ENCODE assay signal across 19 cellular contexts in genomic region chr1:111597433-111597832, GRCh38. TPM values are rescaled to one million over a fixed set of nuclear protein-coding genes. Genes with fewer than 3 reads are reported as not detected.
A peak's percentile ranks its signal among the peaks of the same experiment; 100 is the strongest.
DNase-seq lines count a peak whose midpoint lies in the region; ATAC-seq and TF ChIP-seq lines count a peak whose summit lies in the region.
"Had no signal": no experiment of that assay in that cellular context is flagged by ENCODE, and none has a peak within 500 bp of the region (broad histone marks: within the 10 kb centered on the region; RNA-seq: fewer than 3 reads in every experiment).

No MANE protein-coding gene starts in this region.

- no peaks in the 10 kb centered on the region for H3K9me3 ChIP-seq in gastroesophageal sphincter
- no peaks in the 10 kb centered on the region for H3K9me3 ChIP-seq in stomach smooth muscle (ENCODE audit: control insufficient read depth in 2 of 2, low read length in 2 of 2)
- no peaks in the 10 kb centered on the region for H3K9me3 ChIP-seq in heart left ventricle
- H3K9me3 ChIP-seq: A549, body of pancreas, neutrophil had no signal

- H3K36me3 Mint-ChIP-seq in activated CD8-positive, alpha-beta memory T cell treated with anti-CD3 and anti-CD28 coated beads, Interleukin-2, amount 10 ng/mL, durations not matched to agents 7 days and 5 days = peaks cover 6% of the 10 kb centered on the region
- peaks cover 12% of the 10 kb centered on the region for H3K36me3 Mint-ChIP-seq in activated CD8-positive, alpha-beta T cell treated with anti-CD3 and anti-CD28 coated beads for 36 hours (ENCODE audit: low read depth)

- TF ChIP-seq POLR2A in gastroesophageal sphincter (IDR thresholded peaks at IDR 0.05) (no peak), heart left ventricle (IDR thresholded peaks at IDR 0.05) (no peak)

- no peak for DNase-seq in activated CD8-positive, alpha-beta memory T cell treated with anti-CD3 and anti-CD28 coated beads, Interleukin-2, amount 10 ng/mL, durations not matched to agents 7 days and 5 days
- no peak for DNase-seq in activated CD8-positive, alpha-beta memory T cell treated with anti-CD3 and anti-CD28 coated beads, Interleukin-2, amount 50 U/mL, for 4 hours
- DNase-seq in activated CD8-positive, alpha-beta T cell treated with anti-CD3 and anti-CD28 coated beads for 36 hours = peak; percentile 52
- no peak for DNase-seq in heart left ventricle
- DNase-seq in NCI-H1092 (lab: John Stamatoyannopoulos, UW) = no peak
- no peak for DNase-seq in left cardiac atrium
- DNase-seq: body of pancreas, DMS153, endodermal cell, glutamatergic neuron, NCI-H187 treated with DMSO at 0.1 percent for 48 hours, NCI-H526 treated with DMSO at 0.1 percent for 48 hours, SHP77, trophoblast cell had no signal

- H3K4me3 Mint-ChIP-seq in activated CD8-positive, alpha-beta memory T cell treated with anti-CD3 and anti-CD28 coated beads, Interleukin-2, amount 10 ng/mL, durations not matched to agents 7 days and 5 days = peak overlapping the region; percentile 31
- H3K4me3 Mint-ChIP-seq in activated CD8-positive, alpha-beta T cell treated with anti-CD3 and anti-CD28 coated beads for 36 hours = no peak overlapping the region
- H3K4me3 Mint-ChIP-seq: endodermal cell had no signal

- POLR2A ChIA-PET in activated CD8-positive, alpha-beta T cell treated with anti-CD3 and anti-CD28 coated beads for 36 hours (lab: Charles Lee) = interaction anchor here (9.9 kb wide), 1 partner anchor 23 kb away, joined by 176 read pairs; the partner anchor contains the start of gene RAP1A

- TF ChIP-seq EP300 in gastroesophageal sphincter (IDR thresholded peaks at IDR 0.05) = no peak

- no peak for TF ChIP-seq CTCF in activated CD8-positive, alpha-beta T cell treated with anti-CD3 and anti-CD28 coated beads for 36 hours (IDR thresholded peaks at IDR 0.05)
- no peak for TF ChIP-seq CTCF in gastroesophageal sphincter (IDR thresholded peaks at IDR 0.05)
- TF ChIP-seq CTCF in heart left ventricle (IDR thresholded peaks at IDR 0.05) = no peak

- CTCF ChIA-PET in activated CD8-positive, alpha-beta memory T cell treated with anti-CD3 and anti-CD28 coated beads, Interleukin-2, amount 10 ng/mL, durations not matched to agents 7 days and 5 days (lab: Charles Lee) = interaction anchor here (7.4 to 9.6 kb wide), 2 partner anchors 22 to 89 kb away, joined by 71 to 102 read pairs; partner anchors contain the start of gene RAP1A
- CTCF ChIA-PET in activated CD8-positive, alpha-beta T cell treated with anti-CD3 and anti-CD28 coated beads for 36 hours (lab: Charles Lee) = interaction anchor here (1.9 to 7.4 kb wide), 3 partner anchors 15 to 89 kb away, joined by 5 to 77 read pairs (median 9); partner anchors contain the start of gene RAP1A

- intact Hi-C loops in activated CD8-positive, alpha-beta T cell treated with anti-CD3 and anti-CD28 coated beads for 36 hours (cut with micrococcal nuclease) = no loop called here
- intact Hi-C loops in heart left ventricle (cut with DNase I) (loop anchor here in 2 of 10 donors (10.0 kb wide), 1 partner anchor 83 kb away; no protein-coding TSS in a partner anchor), left cardiac atrium (cut with DNase I) (no loop called here)

- H3K4me1 Mint-ChIP-seq in activated CD8-positive, alpha-beta memory T cell treated with anti-CD3 and anti-CD28 coated beads, Interleukin-2, amount 10 ng/mL, durations not matched to agents 7 days and 5 days = peaks cover 98% of the 10 kb centered on the region
- peaks cover 96% of the 10 kb centered on the region for H3K4me1 Mint-ChIP-seq in activated CD8-positive, alpha-beta T cell treated with anti-CD3 and anti-CD28 coated beads for 36 hours (ENCODE audit: low read depth)

- ATAC-seq in activated CD8-positive, alpha-beta memory T cell treated with anti-CD3 and anti-CD28 coated beads, Interleukin-2, amount 10 ng/mL, durations not matched to agents 7 days and 5 days = no peak
- no peak for ATAC-seq in activated CD8-positive, alpha-beta T cell treated with anti-CD3 and anti-CD28 coated beads for 36 hours
- ATAC-seq in gastroesophageal sphincter (peak; percentile 7), heart left ventricle (no peak), left cardiac atrium (no peak)
- ATAC-seq: A549, body of pancreas, left lobe of liver had no signal

- H3K27me3 ChIP-seq in gastroesophageal sphincter (no peaks in the 10 kb centered on the region), stomach smooth muscle (ENCODE audit: control insufficient read depth in 1 of 2, insufficient read depth in 2 of 2, low read length in 2 of 2) (no peaks in the 10 kb centered on the region), heart left ventricle (no peaks in the 10 kb centered on the region)
- H3K27me3 ChIP-seq: body of pancreas, neutrophil had no signal

- H3K4me1 ChIP-seq in gastroesophageal sphincter (peaks cover 19 to 74% (median 21%) of the 10 kb centered on the region in 3 donors), stomach smooth muscle (ENCODE audit: control insufficient read depth, insufficient read depth, low read length) (peaks cover 48% of the 10 kb centered on the region), heart left ventricle (peaks cover 6 to 64% (median 20%) of the 10 kb centered on the region in 12 donors)

- 4 to 20% methylated on average over 4 to 5 of the region's 5 CpGs for WGBS in gastroesophageal sphincter (ENCODE audit: low coverage in 1 of 2), 2 donors
- WGBS in heart left ventricle, 4 donors = 82 to 84% (median 83%) methylated on average over 5 of the region's 5 CpGs

- peak overlapping the region in 1 of 2 donors; percentile 34 for H3K9ac ChIP-seq in stomach smooth muscle (ENCODE audit: low read length in 2 of 2)

- no peaks in the 10 kb centered on the region for H3K27me3 Mint-ChIP-seq in activated CD8-positive, alpha-beta memory T cell treated with anti-CD3 and anti-CD28 coated beads, Interleukin-2, amount 10 ng/mL, durations not matched to agents 7 days and 5 days
- no peaks in the 10 kb centered on the region for H3K27me3 Mint-ChIP-seq in activated CD8-positive, alpha-beta T cell treated with anti-CD3 and anti-CD28 coated beads for 36 hours

- H3K9me3 Mint-ChIP-seq in activated CD8-positive, alpha-beta memory T cell treated with anti-CD3 and anti-CD28 coated beads, Interleukin-2, amount 10 ng/mL, durations not matched to agents 7 days and 5 days (ENCODE audit: low read depth) = no peaks in the 10 kb centered on the region
- H3K9me3 Mint-ChIP-seq in activated CD8-positive, alpha-beta T cell treated with anti-CD3 and anti-CD28 coated beads for 36 hours = peaks cover 2% of the 10 kb centered on the region
- H3K9me3 Mint-ChIP-seq: endodermal cell had no signal

- H3K27ac ChIP-seq in gastroesophageal sphincter (peak overlapping the region; percentile 77 to 83 (median 80)), stomach smooth muscle (ENCODE audit: low read length) (peak overlapping the region; percentile 66), heart left ventricle (peak overlapping the region in 2 of 12 donors; percentile 38 to 67)
- H3K27ac ChIP-seq: A549, body of pancreas, neutrophil had no signal

- H3K4me3 ChIP-seq in gastroesophageal sphincter (no peak overlapping the region), stomach smooth muscle (ENCODE audit: low read length in 2 of 2) (peak overlapping the region in 1 of 2 donors; percentile 20), heart left ventricle (no peak overlapping the region)
- H3K4me3 ChIP-seq: A549, body of pancreas had no signal

- H3K27ac Mint-ChIP-seq in activated CD8-positive, alpha-beta memory T cell treated with anti-CD3 and anti-CD28 coated beads, Interleukin-2, amount 10 ng/mL, durations not matched to agents 7 days and 5 days = peak overlapping the region; percentile 96
- H3K27ac Mint-ChIP-seq in activated CD8-positive, alpha-beta T cell treated with anti-CD3 and anti-CD28 coated beads for 36 hours = peak overlapping the region; percentile 88
- H3K27ac Mint-ChIP-seq: endodermal cell had no signal

- no peaks in the 10 kb centered on the region for H3K36me3 ChIP-seq in gastroesophageal sphincter
- H3K36me3 ChIP-seq in stomach smooth muscle (ENCODE audit: control insufficient read depth in 2 of 2, insufficient read depth in 2 of 2, low read length in 2 of 2) = no peaks in the 10 kb centered on the region
- H3K36me3 ChIP-seq in heart left ventricle = no peaks in the 10 kb centered on the region
- H3K36me3 ChIP-seq: neutrophil had no signal

RNA-seq across cellular contexts. Expression of gene RAP1A, which starts 22.2 kb away (rescaled TPM):
- total RNA-seq in activated CD8-positive, alpha-beta memory T cell treated with anti-CD3 and anti-CD28 coated beads, Interleukin-2, amount 10 ng/mL, durations not matched to agents 7 days and 5 days = 100 to 1,000 TPM; 161 to 224 TPM
- total RNA-seq in activated CD8-positive, alpha-beta T cell treated with anti-CD3 and anti-CD28 coated beads for 36 hours = 100 to 1,000 TPM; 197 to 198 TPM
- total RNA-seq in gastroesophageal sphincter (100 to 1,000 TPM; 177 to 268 (median 214) TPM), heart left ventricle (100 to 1,000 TPM in 4 of 9 donors, 10 to 100 TPM in 5; 52.6 to 134 (median 99.1) TPM), left cardiac atrium (100 to 1,000 TPM in 1 of 2 donors, 10 to 100 TPM in 1; 84.2 to 103 TPM)
- polyA plus RNA-seq in heart left ventricle = 10 to 100 TPM; 88.4 to 99.8 TPM
